Comparison of ENCODE assay signal across 27 cellular contexts in genomic region chr17:3751836-3752235, GRCh38. TPM values are rescaled to one million over a fixed set of nuclear protein-coding genes. Genes with fewer than 3 reads are reported as not detected.
"Had no signal": no experiment of that assay in that cellular context is flagged by ENCODE, and none has a peak within 500 bp of the region (broad histone marks: within the 10 kb centered on the region; RNA-seq: fewer than 3 reads in every experiment).

No MANE protein-coding gene starts in this region.

- H3K9me3 ChIP-seq: lower lobe of right lung, neutrophil, ovary, right atrium auricular region, suprapubic skin, thoracic aorta, tibial nerve, uterus had no signal

- H3K4me3 Mint-ChIP-seq: nephron; neural crest cell; stimulated activated naive CD8-positive, alpha-beta T cell treated with anti-CD3 and anti-CD28 coated beads, Interleukin-15, Interleukin-2, amounts not matched to agents 100 ng/mL and 50 ng/mL, for 24 hours; type B pancreatic cell had no signal

- H3K4me3 ChIP-seq: lower lobe of right lung, ovary, right atrium auricular region, skin epidermis, suprapubic skin, thoracic aorta, tibial nerve, uterus had no signal

- H3K27ac Mint-ChIP-seq: nephron; progenitor cell of endocrine pancreas; stimulated activated naive CD8-positive, alpha-beta T cell treated with anti-CD3 and anti-CD28 coated beads, Interleukin-15, Interleukin-2, amounts not matched to agents 100 ng/mL and 50 ng/mL, for 24 hours; type B pancreatic cell had no signal

- DNase-seq: hippocampal formation; kidney glomerular epithelial cell; left cardiac atrium; lower lobe of right lung; mammary epithelial cell; mesenchymal stem cell; naive thymus-derived CD8-positive, alpha-beta T cell; occipital lobe; ovary; stimulated activated CD4-positive, alpha-beta T cell treated with anti-CD3 and anti-CD28 coated beads, Interleukin-12 subunit alpha, Interleukin-12 subunit beta, amount 100 ng/mL, for 4 hours; stimulated activated CD4-positive, alpha-beta T cell treated with anti-CD3 and anti-CD28 coated beads, Interleukin-4, amount 100 ng/mL, for 24 hours; stimulated activated naive CD4-positive, alpha-beta T cell; uterus had no signal

- H3K36me3 ChIP-seq: lower lobe of right lung, neutrophil, ovary, right atrium auricular region, suprapubic skin, thoracic aorta, tibial nerve, uterus had no signal

- H3K27me3 ChIP-seq: neutrophil, ovary, right atrium auricular region, suprapubic skin had no signal

- H3K36me3 Mint-ChIP-seq: naive thymus-derived CD8-positive, alpha-beta T cell; type B pancreatic cell had no signal

- FAIRE-seq: keratinocyte had no signal

- H3K4me1 Mint-ChIP-seq: nephron, neural crest cell had no signal

- H3K27me3 Mint-ChIP-seq: naive thymus-derived CD8-positive, alpha-beta T cell; stimulated activated naive CD8-positive, alpha-beta T cell treated with anti-CD3 and anti-CD28 coated beads, Interleukin-15, Interleukin-2, amounts not matched to agents 100 ng/mL and 50 ng/mL, for 24 hours; type B pancreatic cell had no signal

- H3K27ac ChIP-seq: lower lobe of right lung, neutrophil, ovary, right atrium auricular region, suprapubic skin, thoracic aorta, tibial nerve, uterus had no signal

- H3K9me3 Mint-ChIP-seq: naive thymus-derived CD8-positive, alpha-beta T cell; nephron; neural crest cell; stimulated activated effector memory CD8-positive, alpha-beta T cell treated with anti-CD3 and anti-CD28 coated beads, Interleukin-12 subunit alpha, Interleukin-12 subunit beta, amount 100 ng/mL, for 72 hours; stimulated activated naive CD8-positive, alpha-beta T cell treated with anti-CD3 and anti-CD28 coated beads, Interleukin-15, Interleukin-2, amounts not matched to agents 100 ng/mL and 50 ng/mL, for 24 hours; type B pancreatic cell had no signal

- H3K4me1 ChIP-seq: lower lobe of right lung, uterus had no signal

RNA-seq across cellular contexts. Expression of gene HASPIN, which starts 28.1 kb away (rescaled TPM):
- total RNA-seq: right atrium auricular region had no signal

RNA-seq across cellular contexts. Expression of gene P2RX5, which starts 55.9 kb away (rescaled TPM):
- total RNA-seq: left lobe of liver had no signal
